In the genomic region with DNA sequence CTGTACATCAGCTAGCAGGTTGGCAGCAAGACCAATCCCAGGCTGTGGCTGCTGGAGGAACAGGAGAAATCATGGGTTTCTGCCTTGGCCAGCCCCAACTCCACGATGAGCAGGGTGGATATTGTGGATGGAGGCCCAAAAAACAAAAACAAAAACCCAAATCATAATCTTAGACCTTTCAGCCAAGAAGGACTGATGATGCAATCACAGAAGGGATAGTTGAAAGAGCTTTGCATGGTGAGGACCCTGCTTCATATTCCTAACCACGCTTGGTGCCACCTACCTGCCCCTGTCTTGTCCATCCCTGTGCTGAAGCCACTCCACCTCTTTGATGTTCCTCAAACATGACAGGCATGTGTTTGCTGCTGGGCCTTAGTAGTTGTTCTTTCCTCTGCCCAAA, we compare ENCODE assay signal across 34 cellular contexts.
"Had no signal": no experiment of that assay in that cellular context is flagged by ENCODE, and none has a peak within 500 bp of the region (broad histone marks: within the 10 kb centered on the region; RNA-seq: fewer than 3 reads in every experiment).

No MANE protein-coding gene starts in this region.

- H3K27me3 ChIP-seq: MG63 had no signal

- H3K4me3 ChIP-seq: MG63 had no signal

- H3K9me3 ChIP-seq: MG63 had no signal

- DNase-seq: Karpas-422, Kasumi-1, MG63, MM.1S, MV-4-11, NCI-H1048, NCI-H1092, NCI-H1092 treated with DMSO at 0.1 percent for 48 hours, NCI-H1105, NCI-H1105 treated with DMSO at 0.1 percent for 48 hours, NCI-H1417, NCI-H1417 treated with DMSO at 0.1 percent for 48 hours, NCI-H1436, NCI-H1436 treated with DMSO at 0.1 percent for 48 hours, NCI-H146, NCI-H1694, NCI-H1694 treated with DMSO at 0.1 percent for 48 hours, NCI-H187, NCI-H187 treated with DMSO at 0.1 percent for 48 hours, NCI-H1930, NCI-H2029, NCI-H2029 treated with DMSO at 0.1 percent for 48 hours, NCI-H2081, NCI-H2081 treated with DMSO at 0.1 percent for 48 hours, NCI-H2107, NCI-H2171, NCI-H2171 treated with DMSO at 0.1 percent for 48 hours, NCI-H2227 treated with DMSO at 0.1 percent for 48 hours, NCI-H226, NCI-H345, NCI-H446, NCI-H446 treated with DMSO at 0.1 percent for 48 hours, NCI-H510A, NCI-H510A treated with DMSO at 0.1 percent for 48 hours had no signal

- H3K36me3 ChIP-seq: MG63 had no signal
